Comparison of ENCODE assay signal across 8 cellular contexts in genomic region chr1:72623299-72623708, GRCh38.
DNase-seq lines count a peak whose midpoint lies in the region; ATAC-seq and TF ChIP-seq lines count a peak whose summit lies in the region.

No MANE protein-coding gene starts in this region.

- TF ChIP-seq CTCF in gastroesophageal sphincter (IDR thresholded peaks at IDR 0.05) (peak; percentile 39 to 62 (median 45)), ovary (IDR thresholded peaks at IDR 0.05) (no peak)

- no peaks in the 10 kb centered on the region for H3K9me3 Mint-ChIP-seq in activated CD4-positive, alpha-beta T cell treated with anti-CD3 and anti-CD28 coated beads, Interleukin-2, amount 10 ng/mL, durations not matched to agents 7 days and 5 days
- H3K9me3 Mint-ChIP-seq in T-helper 2 cell treated with Interferon-gamma antibody and Interleukin-4, amounts not matched to agents 5 μg/mL and 100 μg/mL, for 36 hours, result no peaks in the 10 kb centered on the region

- H3K4me1 ChIP-seq in gastroesophageal sphincter (no peaks in the 10 kb centered on the region), ovary (ENCODE audit: insufficient read depth) (no peaks in the 10 kb centered on the region)

- intact Hi-C loops in ovary (cut with DNase I), result no loop called here

- no peaks in the 10 kb centered on the region for H3K27me3 Mint-ChIP-seq in activated CD4-positive, alpha-beta T cell treated with anti-CD3 and anti-CD28 coated beads, Interleukin-2, amount 10 ng/mL, durations not matched to agents 7 days and 5 days
- no peaks in the 10 kb centered on the region for H3K27me3 Mint-ChIP-seq in T-helper 2 cell treated with Interferon-gamma antibody and Interleukin-4, amounts not matched to agents 5 μg/mL and 100 μg/mL, for 36 hours (ENCODE audit: low read depth)

- H3K27me3 ChIP-seq in gastroesophageal sphincter (no peaks in the 10 kb centered on the region), ovary (no peaks in the 10 kb centered on the region)

- TF ChIP-seq POLR2A in gastroesophageal sphincter (IDR thresholded peaks at IDR 0.05), result no peak
- no peak for TF ChIP-seq POLR2A in ovary (IDR thresholded peaks at IDR 0.05)

- peak overlapping the region in 1 of 2 donors; percentile 13 for H3K4me3 ChIP-seq in gastroesophageal sphincter
- H3K4me3 ChIP-seq in ovary, result no peak overlapping the region

- no peak overlapping the region for H3K27ac Mint-ChIP-seq in activated CD4-positive, alpha-beta T cell treated with anti-CD3 and anti-CD28 coated beads, Interleukin-2, amount 10 ng/mL, durations not matched to agents 7 days and 5 days
- H3K27ac Mint-ChIP-seq in T-helper 2 cell treated with Interferon-gamma antibody and Interleukin-4, amounts not matched to agents 5 μg/mL and 100 μg/mL, for 36 hours, result no peak overlapping the region

- ATAC-seq in HG02763 (IDR thresholded peaks at IDR 0.05; ENCODE audit: unreplicated experiment), result peak; percentile 81
- peak; percentile 43 for ATAC-seq in gastroesophageal sphincter

- H3K4me1 Mint-ChIP-seq in activated CD4-positive, alpha-beta T cell treated with anti-CD3 and anti-CD28 coated beads, Interleukin-2, amount 10 ng/mL, durations not matched to agents 7 days and 5 days, result no peaks in the 10 kb centered on the region
- no peaks in the 10 kb centered on the region for H3K4me1 Mint-ChIP-seq in T-helper 2 cell treated with Interferon-gamma antibody and Interleukin-4, amounts not matched to agents 5 μg/mL and 100 μg/mL, for 36 hours (ENCODE audit: low read depth)

- DNase-seq in activated CD4-positive, alpha-beta T cell treated with anti-CD3 and anti-CD28 coated beads, Interleukin-2, amount 10 ng/mL, durations not matched to agents 7 days and 5 days, result no peak
- DNase-seq in activated CD4-positive, alpha-beta T cell treated with anti-CD3 and anti-CD28 coated beads for 48 hours, result no peak
- peak; percentile 60 for DNase-seq in NCI-H1092 treated with DMSO at 0.1 percent for 48 hours (lab: John Stamatoyannopoulos, UW)
- DNase-seq in T-helper 2 cell treated with Interferon-gamma antibody and Interleukin-4, amounts not matched to agents 5 μg/mL and 100 μg/mL, for 36 hours (ENCODE audit: low spot score), result no peak
- peak; percentile 82 for DNase-seq in pons (ENCODE audit: low spot score)
- DNase-seq in ovary, result no peak

- CTCF ChIA-PET in activated CD4-positive, alpha-beta T cell treated with anti-CD3 and anti-CD28 coated beads, Interleukin-2, amount 10 ng/mL, durations not matched to agents 7 days and 5 days (lab: Charles Lee), result no interaction called here

- no peaks in the 10 kb centered on the region for H3K9me3 ChIP-seq in gastroesophageal sphincter
- H3K9me3 ChIP-seq in ovary, result no peaks in the 10 kb centered on the region

- H3K4me3 Mint-ChIP-seq in activated CD4-positive, alpha-beta T cell treated with anti-CD3 and anti-CD28 coated beads, Interleukin-2, amount 10 ng/mL, durations not matched to agents 7 days and 5 days, result peak overlapping the region; percentile 3
- H3K4me3 Mint-ChIP-seq in T-helper 2 cell treated with Interferon-gamma antibody and Interleukin-4, amounts not matched to agents 5 μg/mL and 100 μg/mL, for 36 hours, result peak overlapping the region; percentile 30

- TF ChIP-seq EP300 in gastroesophageal sphincter (IDR thresholded peaks at IDR 0.05) (no peak), ovary (IDR thresholded peaks at IDR 0.05) (no peak)

- no peaks in the 10 kb centered on the region for H3K36me3 Mint-ChIP-seq in activated CD4-positive, alpha-beta T cell treated with anti-CD3 and anti-CD28 coated beads, Interleukin-2, amount 10 ng/mL, durations not matched to agents 7 days and 5 days (ENCODE audit: low read depth)
- no peaks in the 10 kb centered on the region for H3K36me3 Mint-ChIP-seq in T-helper 2 cell treated with Interferon-gamma antibody and Interleukin-4, amounts not matched to agents 5 μg/mL and 100 μg/mL, for 36 hours (ENCODE audit: low read depth)

- no peaks in the 10 kb centered on the region for H3K36me3 ChIP-seq in gastroesophageal sphincter
- H3K36me3 ChIP-seq in ovary, result no peaks in the 10 kb centered on the region

- POLR2A ChIA-PET in activated CD4-positive, alpha-beta T cell treated with anti-CD3 and anti-CD28 coated beads, Interleukin-2, amount 10 ng/mL, durations not matched to agents 7 days and 5 days (lab: Charles Lee), result no interaction called here

- WGBS in gastroesophageal sphincter (ENCODE audit: low coverage in 1 of 2), 2 donors, result 49 to 68% methylated on average over 3 to 4 of the region's 4 CpGs
- 56 to 60% (median 57%) methylated on average over 4 of the region's 4 CpGs for WGBS in ovary, 3 donors

- H3K27ac ChIP-seq in gastroesophageal sphincter, result no peak overlapping the region
- H3K27ac ChIP-seq in ovary, result no peak overlapping the region

Comparison
In these comparisons a context has a peak if more than half of its experiments do, and no peak if none do; other contexts are left out.
1. DNase-seq: peak in NCI-H1092 treated with DMSO at 0.1 percent for 48 hours (single experiment) and pons (single experiment); none in activated CD4-positive, alpha-beta T cell treated with anti-CD3 and anti-CD28 coated beads, Interleukin-2, amount 10 ng/mL, durations not matched to agents 7 days and 5 days (single experiment), activated CD4-positive, alpha-beta T cell treated with anti-CD3 and anti-CD28 coated beads for 48 hours (single experiment), T-helper 2 cell treated with Interferon-gamma antibody and Interleukin-4, amounts not matched to agents 5 μg/mL and 100 μg/mL, for 36 hours (single experiment) and ovary (0 of 5).
2. CTCF ChIP-seq: peak in gastroesophageal sphincter (4 of 4); none in ovary (0 of 3).